In genomic region chr6:36094786-36095496, GRCh38 we compare ENCODE assay signal across 8 cellular contexts. TPM values are rescaled to one million over a fixed set of nuclear protein-coding genes. Genes with fewer than 3 reads are reported as not detected.
A peak's percentile ranks its signal among the peaks of the same experiment; 100 is the strongest.
DNase-seq lines count a peak whose midpoint lies in the region; ATAC-seq and TF ChIP-seq lines count a peak whose summit lies in the region.

No MANE protein-coding gene starts in this region.

- peak; percentile 78 for DNase-seq in EH (ENCODE audit: low read depth)
- peak; percentile 81 for DNase-seq in NCI-H748 treated with DMSO at 0.1 percent for 48 hours (lab: John Stamatoyannopoulos, UW)
- DNase-seq in activated CD8-positive, alpha-beta T cell treated with anti-CD3 and anti-CD28 coated beads for 36 hours: peak; percentile 90
- peak; percentile 79 for DNase-seq in ecto neural progenitor cell (ENCODE audit: low spot score)
- DNase-seq in lung microvascular endothelial cell (ENCODE audit: low read depth in 2 of 2): peak; percentile 81 to 88
- DNase-seq in stimulated activated CD4-positive, alpha-beta T cell treated with anti-CD3 and anti-CD28 coated beads, TNF-alpha, amount 100 ng/mL, for 24 hours (ENCODE audit: low read depth in 3 of 3): peak; percentile 63 to 78 (median 64)

- POLR2A ChIA-PET in activated CD8-positive, alpha-beta T cell treated with anti-CD3 and anti-CD28 coated beads for 36 hours (lab: Charles Lee): interaction anchor here (0.7 to 4.0 kb wide), 9 partner anchors 10 to 175 kb away, joined by 3 to 57 read pairs (median 3); partner anchors contain the start of genes BRPF3, MAPK14 and SLC26A8

- H3K27me3 Mint-ChIP-seq in activated CD8-positive, alpha-beta T cell treated with anti-CD3 and anti-CD28 coated beads for 36 hours: no peaks in the 10 kb centered on the region

- no peaks in the 10 kb centered on the region for H3K9me3 Mint-ChIP-seq in activated CD8-positive, alpha-beta T cell treated with anti-CD3 and anti-CD28 coated beads for 36 hours

- peak overlapping the region; percentile 67 for H3K27ac Mint-ChIP-seq in activated CD8-positive, alpha-beta T cell treated with anti-CD3 and anti-CD28 coated beads for 36 hours

- H3K36me3 Mint-ChIP-seq in activated CD8-positive, alpha-beta T cell treated with anti-CD3 and anti-CD28 coated beads for 36 hours (ENCODE audit: low read depth): peaks cover 5% of the 10 kb centered on the region

- no peak overlapping the region for H3K4me3 Mint-ChIP-seq in activated CD8-positive, alpha-beta T cell treated with anti-CD3 and anti-CD28 coated beads for 36 hours

- CTCF ChIA-PET in activated CD8-positive, alpha-beta T cell treated with anti-CD3 and anti-CD28 coated beads for 36 hours (lab: Charles Lee): interaction anchor here (0.6 to 11.7 kb wide), 61 partner anchors 10 to 628 kb away, joined by 3 to 230 read pairs (median 5); partner anchors contain the start of genes MAPK13, MAPK14 and SLC26A8

- intact Hi-C loops in activated CD8-positive, alpha-beta T cell treated with anti-CD3 and anti-CD28 coated beads for 36 hours (cut with micrococcal nuclease): loop anchor here (2.0 kb wide), 1 partner anchor 68 kb away; the partner anchor contains the start of gene MAPK14

- peak; percentile 96 for TF ChIP-seq CTCF in activated CD8-positive, alpha-beta T cell treated with anti-CD3 and anti-CD28 coated beads for 36 hours (IDR thresholded peaks at IDR 0.05)

- H3K4me1 Mint-ChIP-seq in activated CD8-positive, alpha-beta T cell treated with anti-CD3 and anti-CD28 coated beads for 36 hours (ENCODE audit: low read depth): peaks cover 32% of the 10 kb centered on the region

- ATAC-seq in HG03280 (IDR thresholded peaks at IDR 0.05; ENCODE audit: unreplicated experiment) (peak; percentile 77), HG03045 (IDR thresholded peaks at IDR 0.05; ENCODE audit: unreplicated experiment) (no peak)
- peak; percentile 82 for ATAC-seq in activated CD8-positive, alpha-beta T cell treated with anti-CD3 and anti-CD28 coated beads for 36 hours

RNA-seq across cellular contexts. Expression of gene MAPK13, which starts 35.4 kb away (rescaled TPM):
- total RNA-seq in activated CD8-positive, alpha-beta T cell treated with anti-CD3 and anti-CD28 coated beads for 36 hours: 10 to 100 TPM; 60.4 to 60.9 TPM
- total RNA-seq in lung microvascular endothelial cell: 3.2 and 4.1 TPM in 2 replicates

Comparison
In these comparisons a context has a peak if more than half of its experiments do, and no peak if none do; other contexts are left out.
1. RNA of gene MAPK13, which starts 35.4 kb away (total RNA-seq): 60.4 to 60.9 TPM in activated CD8-positive, alpha-beta T cell treated with anti-CD3 and anti-CD28 coated beads for 36 hours; 3.2 to 4.1 TPM in lung microvascular endothelial cell; every median in the first group is over 10 times any median in the second.
2. Peak in every context shown above with its lines, with median percentiles within 50 percentile points of each other: DNase-seq.